Comparison of ENCODE assay signal across 27 cellular contexts in the genomic region with DNA sequence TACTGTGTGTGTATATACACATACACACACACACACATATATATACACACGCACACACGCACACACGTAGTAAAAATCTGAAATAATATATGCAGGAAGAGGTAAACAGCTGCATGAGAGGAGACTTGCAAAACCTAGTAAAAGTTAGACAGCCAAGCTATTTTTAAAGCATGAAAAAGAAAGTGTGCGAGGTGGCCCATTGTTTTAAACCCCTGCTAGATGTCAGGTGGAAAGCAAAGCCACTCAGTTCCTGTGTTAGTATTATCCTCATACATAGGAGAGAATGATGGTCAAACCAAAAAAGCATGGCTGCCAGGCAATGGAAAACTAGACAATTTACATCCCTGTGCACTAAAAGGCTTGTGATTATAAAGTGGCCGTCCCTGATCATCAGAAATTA.
"Had no signal": no experiment of that assay in that cellular context is flagged by ENCODE, and none has a peak within 500 bp of the region (broad histone marks: within the 10 kb centered on the region; RNA-seq: fewer than 3 reads in every experiment).

No MANE protein-coding gene starts in this region.

- H3K36me3 ChIP-seq: neural progenitor cell, ovary, right lobe of liver, sigmoid colon, stomach, thoracic aorta, thyroid gland, upper lobe of left lung, vagina had no signal

- H3K9me3 Mint-ChIP-seq: nephron; neural progenitor cell; stimulated activated effector memory CD8-positive, alpha-beta T cell treated with anti-CD3 and anti-CD28 coated beads, Interleukin-12 subunit alpha, Interleukin-12 subunit beta, amount 100 ng/mL, for 72 hours; stimulated activated naive CD8-positive, alpha-beta T cell treated with anti-CD3 and anti-CD28 coated beads, Interleukin-15, Interleukin-2, amounts not matched to agents 100 ng/mL and 50 ng/mL, for 24 hours had no signal

- H2AFZ ChIP-seq: neural progenitor cell, parathyroid adenoma had no signal

- H3K36me3 Mint-ChIP-seq: neural progenitor cell; stimulated activated effector memory CD8-positive, alpha-beta T cell treated with anti-CD3 and anti-CD28 coated beads, Interleukin-12 subunit alpha, Interleukin-12 subunit beta, amount 100 ng/mL, for 72 hours; stimulated activated naive B cell treated with anti-CD40 and anti-IgM and Interleukin-4, amounts not matched to agents 10 μg/mL and 1 μg/mL and 100 μg/mL, for 72 hours had no signal

- H3K4me2 ChIP-seq: neural progenitor cell had no signal

- H3K27me3 Mint-ChIP-seq: progenitor cell of endocrine pancreas; stimulated activated naive B cell treated with anti-CD40 and anti-IgM and Interleukin-4, amounts not matched to agents 10 μg/mL and 1 μg/mL and 100 μg/mL, for 72 hours; stimulated activated naive CD8-positive, alpha-beta T cell treated with anti-CD3 and anti-CD28 coated beads, Interleukin-15, Interleukin-2, amounts not matched to agents 100 ng/mL and 50 ng/mL, for 24 hours had no signal

- H3K9me3 ChIP-seq: ovary, psoas muscle, right lobe of liver, sigmoid colon, stomach, thoracic aorta, thyroid gland, tibial nerve, vagina had no signal

- H3K27ac Mint-ChIP-seq: nephron; neural progenitor cell; progenitor cell of endocrine pancreas; stimulated activated effector memory CD8-positive, alpha-beta T cell treated with anti-CD3 and anti-CD28 coated beads, Interleukin-12 subunit alpha, Interleukin-12 subunit beta, amount 100 ng/mL, for 72 hours; stimulated activated naive B cell treated with anti-CD40 and anti-IgM and Interleukin-4, amounts not matched to agents 10 μg/mL and 1 μg/mL and 100 μg/mL, for 72 hours; stimulated activated naive CD8-positive, alpha-beta T cell treated with anti-CD3 and anti-CD28 coated beads, Interleukin-15, Interleukin-2, amounts not matched to agents 100 ng/mL and 50 ng/mL, for 24 hours had no signal

- H3K79me2 ChIP-seq: parathyroid adenoma had no signal

- DNase-seq: occipital lobe; ovary; posterior cingulate gyrus; psoas muscle; right cardiac atrium; right lobe of liver; sigmoid colon; small intestine; stimulated activated CD4-positive, alpha-beta T cell treated with anti-CD3 and anti-CD28 coated beads, Interleukin-15, amount 100 ng/mL, for 24 hours; stimulated activated CD4-positive, alpha-beta T cell treated with anti-CD3 and anti-CD28 coated beads, Interleukin-2, amount 100 ng/mL, for 24 hours; stimulated activated CD4-positive, alpha-beta T cell treated with anti-CD3 and anti-CD28 coated beads, Interleukin-2, amount 100 ng/mL, for 48 hours; stimulated activated CD4-positive, alpha-beta T cell treated with anti-CD3 and anti-CD28 coated beads, Interleukin-4, amount 100 ng/mL, for 24 hours; stimulated activated naive B cell treated with anti-CD40 and anti-IgM and Interleukin-4, amounts not matched to agents 10 μg/mL and 1 μg/mL and 100 μg/mL, for 72 hours; stimulated activated naive CD4-positive, alpha-beta T cell treated with Interleukin-2 at 50 U/mL for 16 hours; stomach; thyroid gland; trophoblast cell; upper lobe of left lung had no signal

- H3K4me3 ChIP-seq: neural progenitor cell, ovary, psoas muscle, right lobe of liver, sigmoid colon, stomach, thoracic aorta, thyroid gland, tibial nerve, upper lobe of left lung, vagina had no signal

- H3K4me3 Mint-ChIP-seq: nephron; neural progenitor cell; stimulated activated effector memory CD8-positive, alpha-beta T cell treated with anti-CD3 and anti-CD28 coated beads, Interleukin-12 subunit alpha, Interleukin-12 subunit beta, amount 100 ng/mL, for 72 hours; stimulated activated naive B cell treated with anti-CD40 and anti-IgM and Interleukin-4, amounts not matched to agents 10 μg/mL and 1 μg/mL and 100 μg/mL, for 72 hours; stimulated activated naive CD8-positive, alpha-beta T cell treated with anti-CD3 and anti-CD28 coated beads, Interleukin-15, Interleukin-2, amounts not matched to agents 100 ng/mL and 50 ng/mL, for 24 hours had no signal

- H3K4me1 Mint-ChIP-seq: stimulated activated effector memory CD8-positive, alpha-beta T cell treated with anti-CD3 and anti-CD28 coated beads, Interleukin-12 subunit alpha, Interleukin-12 subunit beta, amount 100 ng/mL, for 72 hours had no signal

- ATAC-seq: psoas muscle; right cardiac atrium; right lobe of liver; stimulated activated effector memory CD8-positive, alpha-beta T cell treated with anti-CD3 and anti-CD28 coated beads, Interleukin-12 subunit alpha, Interleukin-12 subunit beta, amount 100 ng/mL, for 72 hours; stimulated activated naive B cell treated with anti-CD40 and anti-IgM and Interleukin-4, amounts not matched to agents 10 μg/mL and 1 μg/mL and 100 μg/mL, for 72 hours had no signal

- H3K4me1 ChIP-seq: neural progenitor cell, parathyroid adenoma, psoas muscle, right lobe of liver, stomach, thyroid gland, upper lobe of left lung had no signal

- H3K27me3 ChIP-seq: neural progenitor cell, ovary, right lobe of liver, sigmoid colon, stomach, thyroid gland, tibial nerve, upper lobe of left lung, vagina had no signal

- H3K9ac ChIP-seq: neural progenitor cell, parathyroid adenoma had no signal

- H3K27ac ChIP-seq: neural progenitor cell, ovary, parathyroid adenoma, psoas muscle, right lobe of liver, sigmoid colon, stomach, thoracic aorta, thyroid gland, tibial nerve, upper lobe of left lung, vagina had no signal
